ENCODE assay signal across 8 cellular contexts in the genomic region with DNA sequence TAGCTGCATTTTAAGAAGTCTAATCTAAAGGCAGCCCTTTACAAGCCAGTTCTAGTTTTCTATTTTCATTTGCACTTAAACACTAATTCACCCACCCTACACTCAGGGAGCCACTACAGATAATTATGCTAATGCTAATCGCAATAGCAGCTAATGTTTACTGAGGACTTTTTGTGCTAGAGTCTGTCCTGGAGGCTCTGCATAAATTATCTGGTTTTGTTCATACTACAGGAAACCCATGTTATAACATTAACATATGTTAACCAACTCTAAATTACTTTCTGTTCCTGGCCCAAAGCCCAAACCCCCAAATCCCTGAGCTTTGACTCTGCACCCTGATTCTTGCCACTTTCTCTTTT. TPM values are rescaled to one million over a fixed set of nuclear protein-coding genes. Genes with fewer than 3 reads are reported as not detected.
DNase-seq lines count a peak whose midpoint lies in the region; ATAC-seq and TF ChIP-seq lines count a peak whose summit lies in the region.

No MANE protein-coding gene starts in this region.

- peaks cover 2 to 10% (median 8%) of the 10 kb centered on the region in 3 donors for H3K27me3 Mint-ChIP-seq in CD14-positive monocyte (ENCODE audit: low read depth in 3 of 3)
- H3K27me3 Mint-ChIP-seq in stimulated activated memory B cell treated with anti-CD40 and anti-IgM and Interleukin-4, amounts not matched to agents 10 μg/mL and 1 μg/mL and 100 μg/mL, for 72 hours: no peaks in the 10 kb centered on the region

- CTCF ChIA-PET in PC-9 (lab: Charles Lee): no interaction called here

- no peaks in the 10 kb centered on the region for H3K9me2 ChIP-seq in PC-9 (ENCODE audit: insufficient read depth)

- H3K27me3 ChIP-seq in PC-9 (ENCODE audit: insufficient read depth, low read depth) (no peaks in the 10 kb centered on the region), heart left ventricle (peaks cover 0 to 17% (median 0%) of the 10 kb centered on the region in 9 donors)

- no peaks in the 10 kb centered on the region for H3K9me3 ChIP-seq in PC-9 (ENCODE audit: insufficient read depth, low read depth)
- H3K9me3 ChIP-seq in heart left ventricle: no peaks in the 10 kb centered on the region

- no peak for TF ChIP-seq POLR2A in heart left ventricle (IDR thresholded peaks at IDR 0.05)

- ATAC-seq in GM21723 (IDR thresholded peaks at IDR 0.05; ENCODE audit: unreplicated experiment) (peak; percentile 12), heart left ventricle (peak in 1 of 4 donors; percentile 8), sciatic nerve (no peak)
- ATAC-seq in stimulated activated memory B cell treated with anti-CD40 and anti-IgM and Interleukin-4, amounts not matched to agents 10 μg/mL and 1 μg/mL and 100 μg/mL, for 72 hours: peak; percentile 16

- POLR2A ChIA-PET in PC-9 (lab: Charles Lee; ENCODE audit: unreplicated experiment): no interaction called here

- no peaks in the 10 kb centered on the region for H3K36me3 Mint-ChIP-seq in CD14-positive monocyte
- no peaks in the 10 kb centered on the region for H3K36me3 Mint-ChIP-seq in stimulated activated memory B cell treated with anti-CD40 and anti-IgM and Interleukin-4, amounts not matched to agents 10 μg/mL and 1 μg/mL and 100 μg/mL, for 72 hours

- H3K27ac ChIP-seq in PC-9 (no peak overlapping the region), heart left ventricle (no peak overlapping the region)

- no peaks in the 10 kb centered on the region for H3K79me2 ChIP-seq in PC-9 (ENCODE audit: low read depth)

- H2AFZ ChIP-seq in PC-9: peak overlapping the region; percentile 93

- H3K4me2 ChIP-seq in PC-9: peak overlapping the region; percentile 85

- no peaks in the 10 kb centered on the region for H4K20me1 ChIP-seq in PC-9 (ENCODE audit: insufficient read depth)

- H3K4me3 ChIP-seq in PC-9: peak overlapping the region; percentile 69
- H3K4me3 ChIP-seq in heart left ventricle: peak overlapping the region in 11 of 12 donors; percentile 17 to 65 (median 53)

- H3K36me3 ChIP-seq in PC-9 (ENCODE audit: low read depth) (no peaks in the 10 kb centered on the region), heart left ventricle (no peaks in the 10 kb centered on the region)

- WGBS in heart left ventricle, 4 donors: 9 to 44% (median 11%) methylated on average over 1 of the region's 1 CpG

- peaks cover 22% of the 10 kb centered on the region for H3K4me1 Mint-ChIP-seq in CD14-positive monocyte
- peaks cover 21% of the 10 kb centered on the region for H3K4me1 Mint-ChIP-seq in stimulated activated memory B cell treated with anti-CD40 and anti-IgM and Interleukin-4, amounts not matched to agents 10 μg/mL and 1 μg/mL and 100 μg/mL, for 72 hours

- H3K4me3 Mint-ChIP-seq in CD14-positive monocyte: peak overlapping the region; percentile 84 to 92
- peak overlapping the region; percentile 90 for H3K4me3 Mint-ChIP-seq in stimulated activated memory B cell treated with anti-CD40 and anti-IgM and Interleukin-4, amounts not matched to agents 10 μg/mL and 1 μg/mL and 100 μg/mL, for 72 hours

- H3F3A ChIP-seq in PC-9 (ENCODE audit: insufficient read depth, low read depth): no peaks in the 10 kb centered on the region; the same call in 1 of the 2 replicates

- DNase-seq in CD14-positive monocyte (ENCODE audit: low spot score): no peak
- no peak for DNase-seq in PC-9
- DNase-seq in heart left ventricle: no peak
- no peak for DNase-seq in HUDEP-2 (lab: John Stamatoyannopoulos, UW; ENCODE audit: unreplicated experiment in 76 of 76)
- DNase-seq in sciatic nerve (ENCODE audit: low spot score): no peak
- no peak for DNase-seq in retina

- H3K9me3 Mint-ChIP-seq in CD14-positive monocyte: peaks cover 0 to 9% (median 0%) of the 10 kb centered on the region in 7 donors
- no peaks in the 10 kb centered on the region for H3K9me3 Mint-ChIP-seq in stimulated activated memory B cell treated with anti-CD40 and anti-IgM and Interleukin-4, amounts not matched to agents 10 μg/mL and 1 μg/mL and 100 μg/mL, for 72 hours

- peak overlapping the region in 1 of 7 donors; percentile 69 for H3K27ac Mint-ChIP-seq in CD14-positive monocyte
- H3K27ac Mint-ChIP-seq in stimulated activated memory B cell treated with anti-CD40 and anti-IgM and Interleukin-4, amounts not matched to agents 10 μg/mL and 1 μg/mL and 100 μg/mL, for 72 hours: peak overlapping the region; percentile 93

- intact Hi-C loops in CD14-positive monocyte (cut with micrococcal nuclease) (no loop called here), PC-9 (cut with micrococcal nuclease; ENCODE audit: unreplicated experiment) (no loop called here), heart left ventricle (cut with DNase I) (no loop called here), sciatic nerve (cut with DNase I) (no loop called here)

- H3K4me1 ChIP-seq in PC-9 (replicated peaks; ENCODE audit: insufficient read depth): peaks cover 3% of the 10 kb centered on the region; the same call in 1 of the 2 replicates
- H3K4me1 ChIP-seq in heart left ventricle: no peaks in the 10 kb centered on the region

- TF ChIP-seq CTCF in CD14-positive monocyte (IDR thresholded peaks at IDR 0.05) (no peak), PC-9 (conservative IDR thresholded peaks at IDR 0.05) (no peak), heart left ventricle (IDR thresholded peaks at IDR 0.05) (no peak)

- BruUV-seq in PC-9 (replicated peaks; lab: Mats Ljungman, UMichigan): no TSS peak

RNA-seq across cellular contexts. Expression of gene RADX, which starts 0.5 kb away (rescaled TPM):
- not detected for polyA plus RNA-seq in CD14-positive monocyte
- 0.20 and 0.53 TPM in 2 replicates for total RNA-seq in PC-9 (2021)
- 1 to 10 TPM in 5 of 9 donors, under 1 TPM in 4; 0.54 to 2.5 (median 1.1) TPM for total RNA-seq in heart left ventricle
- polyA plus RNA-seq in heart left ventricle: 1 to 10 TPM in 1 of 2 donors, under 1 TPM in 1; 0.38 to 1.4 TPM
- 6.7 TPM for total RNA-seq in sciatic nerve
